ENCODE assay signal across 1 cellular context in the genomic region with DNA sequence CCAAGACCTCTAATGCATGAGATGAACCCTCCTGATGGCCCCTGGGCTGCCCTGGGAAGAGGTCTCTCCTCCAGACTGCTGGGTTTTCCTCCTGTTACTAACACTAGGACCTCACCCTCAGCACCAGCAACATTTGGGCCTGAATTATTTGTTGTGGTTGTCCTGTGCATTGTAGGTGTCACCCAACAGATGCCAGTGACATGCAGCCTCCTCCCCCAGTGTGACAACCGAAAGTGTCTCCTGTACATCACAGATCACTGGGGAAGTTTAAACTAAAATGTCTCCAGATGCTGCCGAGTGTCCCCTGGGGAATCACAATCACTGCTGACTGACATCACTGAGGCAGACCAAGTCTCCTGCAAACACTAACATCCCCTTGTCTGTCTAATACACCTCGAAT.
TF ChIP-seq lines count a peak whose summit lies in the region.

No MANE protein-coding gene starts in this region.

TF ChIP-seq in WTC11, 78 proteins besides CTCF, POLR2A, EP300 and RAD21 (continued from another document):
- TF ChIP-seq TCF7 (CRISPR knock-in tag; IDR thresholded peaks at IDR 0.05; ENCODE audit: low read depth) (no peak), TP53 (CRISPR knock-in tag; IDR thresholded peaks at IDR 0.05) (no peak), USF2 (CRISPR knock-in tag; IDR thresholded peaks at IDR 0.05) (no peak), ZNF232 (CRISPR knock-in tag; IDR thresholded peaks at IDR 0.05) (no peak), ZNF512 (CRISPR knock-in tag; IDR thresholded peaks at IDR 0.05; ENCODE audit: borderline replicate concordance) (no peak), CREB1 (CRISPR knock-in tag; IDR thresholded peaks at IDR 0.05) (no peak), ZNF219 (CRISPR knock-in tag; IDR thresholded peaks at IDR 0.05; ENCODE audit: borderline replicate concordance) (no peak), NFE2L1 (CRISPR knock-in tag; IDR thresholded peaks at IDR 0.05) (no peak), ZNF396 (CRISPR knock-in tag; IDR thresholded peaks at IDR 0.05; ENCODE audit: borderline replicate concordance) (no peak)
